21 cellular contexts compared by ENCODE assay signal in genomic region chr3:55790596-55791350, GRCh38.
DNase-seq lines count a peak whose midpoint lies in the region; ATAC-seq lines count a peak whose summit lies in the region.
"Had no signal": no experiment of that assay in that cellular context is flagged by ENCODE, and none has a peak within 500 bp of the region (broad histone marks: within the 10 kb centered on the region; RNA-seq: fewer than 3 reads in every experiment).

No MANE protein-coding gene starts in this region.

- peaks cover 29% of the 10 kb centered on the region for H3K4me1 ChIP-seq in mesodermal cell (ENCODE audit: control insufficient read depth, insufficient read depth, low read length, poor library complexity, severe bottlenecking)
- H3K4me1 ChIP-seq: prostate gland, tibial artery had no signal

- no peak overlapping the region for H3K4me3 ChIP-seq in mesodermal cell (ENCODE audit: extremely low read depth, insufficient read depth, low read length, poor library complexity, severe bottlenecking)
- H3K4me3 ChIP-seq: prostate gland, tibial artery had no signal

- WGBS in mesodermal cell (ENCODE audit: insufficient coverage in 2 of 2), 2 experiments, result 92 to 100% methylated on average over 2 to 3 of the region's 3 CpGs

- H3K27ac ChIP-seq in mesodermal cell (ENCODE audit: low read depth, low read length, severe bottlenecking), result peak overlapping the region; percentile 18
- H3K27ac ChIP-seq: brain microvascular endothelial cell, prostate gland, tibial artery had no signal

- DNase-seq in KBM-7 (peak; percentile 8), NOMO-1 treated with DMSO at 0.1 percent for 48 hours (lab: John Stamatoyannopoulos, UW; ENCODE audit: unreplicated experiment) (peak; percentile 76), astrocyte of the hippocampus (ENCODE audit: low read depth, low spot score) (peak; percentile 34), hepatic stellate cell (ENCODE audit: low spot score) (no peak)
- no peak for DNase-seq in activated CD4-positive, alpha-beta T cell treated with anti-CD3 and anti-CD28 coated beads for 1 hour
- DNase-seq: activated CD8-positive, alpha-beta T cell treated with anti-CD3 and anti-CD28 coated beads, Interleukin-2, amount 10 ng/mL, durations not matched to agents 7 days and 5 days; activated effector memory CD4-positive, alpha-beta T cell treated with anti-CD3 and anti-CD28 coated beads, Interleukin-2, amount 50 U/mL, for 16 hours; activated naive CD8-positive, alpha-beta T cell treated with anti-CD3 and anti-CD28 coated beads, Interleukin-2, amount 10 ng/mL, durations not matched to agents 7 days and 5 days; activated T-cell treated with anti-CD3 and anti-CD28 coated beads for 4 hours; brain microvascular endothelial cell; effector CD4-positive, alpha-beta T cell; H7; NCI-H146; NCI-H524 treated with DMSO at 0.1 percent for 48 hours; stimulated activated naive CD8-positive, alpha-beta T cell treated with anti-CD3 and anti-CD28 coated beads, Interleukin-15, amount 100 ng/mL, for 72 hours; T-cell; tibial artery had no signal

- ATAC-seq in HG02885 (IDR thresholded peaks at IDR 0.05; ENCODE audit: poor library complexity, unreplicated experiment) (no peak), HG03469 (IDR thresholded peaks at IDR 0.05; ENCODE audit: unreplicated experiment) (no peak)
- ATAC-seq: activated CD8-positive, alpha-beta T cell treated with anti-CD3 and anti-CD28 coated beads, Interleukin-2, amount 10 ng/mL, durations not matched to agents 7 days and 5 days; stimulated activated naive CD8-positive, alpha-beta T cell treated with anti-CD3 and anti-CD28 coated beads, Interleukin-15, amount 100 ng/mL, for 72 hours; T-cell had no signal

- in situ Hi-C loops in KBM-7 (cut with MboI; ENCODE audit: low pct_unique_long_range_greater_than_20kb, low sequenced_read_pairs), result no loop called here

- no peaks in the 10 kb centered on the region for H3K36me3 ChIP-seq in mesodermal cell (ENCODE audit: control insufficient read depth, insufficient read depth, low read length)
- H3K36me3 ChIP-seq: brain microvascular endothelial cell, prostate gland, tibial artery had no signal

- H3K9me3 ChIP-seq in mesodermal cell (ENCODE audit: control insufficient read depth, low read length), result no peaks in the 10 kb centered on the region
- H3K9me3 ChIP-seq: prostate gland, tibial artery had no signal

Comparison
In these comparisons a context has a peak if more than half of its experiments do, and no peak if none do; other contexts are left out.
1. DNase-seq: peak in KBM-7 (single experiment), NOMO-1 treated with DMSO at 0.1 percent for 48 hours (single experiment) and astrocyte of the hippocampus (single experiment); none in hepatic stellate cell (single experiment) and activated CD4-positive, alpha-beta T cell treated with anti-CD3 and anti-CD28 coated beads for 1 hour (single experiment).